ENCODE assay signal across 7 cellular contexts in the genomic region with DNA sequence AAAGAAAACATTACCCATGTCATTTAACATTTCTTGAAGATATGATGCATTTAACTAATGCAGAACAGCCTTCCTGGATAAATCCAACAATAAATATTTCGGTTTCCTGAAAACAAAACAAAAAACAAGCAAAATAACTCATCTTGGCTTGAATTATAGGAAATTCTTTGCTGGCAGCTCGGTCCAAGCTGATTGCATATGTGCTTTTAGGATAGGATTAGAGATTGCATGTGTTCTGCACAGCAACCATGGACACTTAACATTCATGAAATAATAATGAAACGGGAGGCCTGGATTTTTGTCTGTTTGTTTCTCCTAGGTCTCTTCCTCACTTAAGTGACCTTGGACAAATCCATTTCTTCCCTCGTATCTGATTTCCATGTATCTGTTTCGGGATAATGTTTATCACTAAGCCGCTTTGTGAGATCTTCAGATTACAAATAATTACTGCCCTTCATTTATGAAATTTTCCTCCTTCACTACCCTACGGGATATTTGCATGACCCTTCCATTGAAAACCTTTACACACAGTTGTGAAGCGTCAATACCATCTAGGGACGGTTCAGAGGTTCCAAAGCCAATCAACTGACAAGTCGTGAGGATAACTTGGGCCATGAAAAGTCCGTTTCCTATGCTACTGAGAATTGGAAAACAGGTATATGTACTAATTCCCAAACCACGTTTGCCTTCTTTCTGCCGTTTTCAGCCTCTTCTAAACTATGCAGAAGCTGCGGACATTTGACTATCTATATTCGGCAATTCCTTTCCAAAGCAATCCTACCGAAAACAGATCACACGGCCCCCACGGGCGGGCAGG. TPM values are rescaled to one million over a fixed set of nuclear protein-coding genes. Genes with fewer than 3 reads are reported as not detected.
DNase-seq lines count a peak whose midpoint lies in the region; ATAC-seq and TF ChIP-seq lines count a peak whose summit lies in the region.

No MANE protein-coding gene starts in this region.

- H3K4me1 Mint-ChIP-seq in GM23338, result peaks cover 24% of the 10 kb centered on the region
- peaks cover 30% of the 10 kb centered on the region for H3K4me1 Mint-ChIP-seq in dendritic cell treated with granulocyte-macrophage colony-stimulating factor and Interleukin-4, amounts not matched to agents 40 ng/mL and 50 ng/mL, for 4 days (ENCODE audit: low read depth)
- H3K4me1 Mint-ChIP-seq in naive thymus-derived CD8-positive, alpha-beta T cell, result peaks cover 22 to 57% (median 40%) of the 10 kb centered on the region in 4 donors

- H3K4me2 ChIP-seq in GM23338, result peak overlapping the region; percentile 88

- no peak for TF ChIP-seq CTCF in GM23338 (conservative IDR thresholded peaks at IDR 0.05; ENCODE audit: low read depth in 2 of 2)

- no peak for ATAC-seq in GM23338
- ATAC-seq in naive thymus-derived CD8-positive, alpha-beta T cell, result no peak

- POLR2A ChIA-PET in naive thymus-derived CD8-positive, alpha-beta T cell (lab: Charles Lee), result interaction anchor here (0.7 to 7.0 kb wide), 29 partner anchors 9 to 635 kb away, joined by 3 to 547 read pairs (median 9); a partner anchor contains a TSS

- peak overlapping the region; percentile 92 for H3K4me3 ChIP-seq in GM23338

- peaks cover 48% of the 10 kb centered on the region for H3K79me2 ChIP-seq in GM23338 (replicated peaks; ENCODE audit: insufficient read depth)

- peaks cover 50% of the 10 kb centered on the region for H3K36me3 Mint-ChIP-seq in GM23338 (ENCODE audit: low read depth)
- H3K36me3 Mint-ChIP-seq in dendritic cell treated with granulocyte-macrophage colony-stimulating factor and Interleukin-4, amounts not matched to agents 40 ng/mL and 50 ng/mL, for 4 days (ENCODE audit: low read depth), result peaks cover 57% of the 10 kb centered on the region
- H3K36me3 Mint-ChIP-seq in naive thymus-derived CD8-positive, alpha-beta T cell, result peaks cover 4 to 41% (median 21%) of the 10 kb centered on the region in 3 donors

- peaks cover 20% of the 10 kb centered on the region for H4K20me1 ChIP-seq in GM23338 (replicated peaks; ENCODE audit: insufficient read depth)

- intact Hi-C loops in dendritic cell treated with granulocyte-macrophage colony-stimulating factor and Interleukin-4, amounts not matched to agents 40 ng/mL and 50 ng/mL, for 4 days (cut with micrococcal nuclease), result loop anchor here (2.0 kb wide), 1 partner anchor 14 kb away; no protein-coding TSS in a partner anchor
- intact Hi-C loops in posterior cingulate gyrus (cut with DNase I), result loop anchor here (10.0 kb wide), 1 partner anchor 124 kb away; a partner anchor contains a TSS

- H3F3A ChIP-seq in GM23338 (replicated peaks; ENCODE audit: low read depth), result peaks cover 6% of the 10 kb centered on the region; the same call in 1 of the 2 replicates

- H3K27me3 Mint-ChIP-seq in GM23338 (ENCODE audit: insufficient read depth, low read depth, poor library complexity), result peaks cover 25% of the 10 kb centered on the region
- H3K27me3 Mint-ChIP-seq in dendritic cell treated with granulocyte-macrophage colony-stimulating factor and Interleukin-4, amounts not matched to agents 40 ng/mL and 50 ng/mL, for 4 days, result no peaks in the 10 kb centered on the region
- no peaks in the 10 kb centered on the region for H3K27me3 Mint-ChIP-seq in naive thymus-derived CD8-positive, alpha-beta T cell

- peak overlapping the region; percentile 99 for H3K27ac Mint-ChIP-seq in GM23338
- H3K27ac Mint-ChIP-seq in dendritic cell treated with granulocyte-macrophage colony-stimulating factor and Interleukin-4, amounts not matched to agents 40 ng/mL and 50 ng/mL, for 4 days, result peak overlapping the region; percentile 99
- H3K27ac Mint-ChIP-seq in naive thymus-derived CD8-positive, alpha-beta T cell, result peak overlapping the region; percentile 93 to 99 (median 95)

- H3K4me3 Mint-ChIP-seq in GM23338, result peak overlapping the region; percentile 93
- peak overlapping the region; percentile 82 for H3K4me3 Mint-ChIP-seq in dendritic cell treated with granulocyte-macrophage colony-stimulating factor and Interleukin-4, amounts not matched to agents 40 ng/mL and 50 ng/mL, for 4 days
- H3K4me3 Mint-ChIP-seq in naive thymus-derived CD8-positive, alpha-beta T cell, result peak overlapping the region; percentile 83 to 98 (median 92)

- DNase-seq in GM23338 (ENCODE audit: low spot score) (no peak), NCI-H82 (lab: John Stamatoyannopoulos, UW) (peak; percentile 82), LoVo (ENCODE audit: low spot score) (no peak), posterior cingulate gyrus (no peak)
- DNase-seq in naive thymus-derived CD8-positive, alpha-beta T cell, result no peak
- no peak for DNase-seq in activated effector memory CD4-positive, alpha-beta T cell treated with Interleukin-2 at 50 U/mL for 16 hours

- H3K9me2 ChIP-seq in GM23338 (ENCODE audit: insufficient read depth), result no peaks in the 10 kb centered on the region

- peaks cover 25% of the 10 kb centered on the region for H3K4me1 ChIP-seq in GM23338 (ENCODE audit: insufficient read depth)

- peaks cover 5% of the 10 kb centered on the region; the same call in 2 of the 3 replicates for H3K9me3 Mint-ChIP-seq in GM23338
- H3K9me3 Mint-ChIP-seq in dendritic cell treated with granulocyte-macrophage colony-stimulating factor and Interleukin-4, amounts not matched to agents 40 ng/mL and 50 ng/mL, for 4 days, result no peaks in the 10 kb centered on the region
- H3K9me3 Mint-ChIP-seq in naive thymus-derived CD8-positive, alpha-beta T cell, result no peaks in the 10 kb centered on the region

- peak overlapping the region; percentile 72; the same call in 1 of the 2 replicates for H2AFZ ChIP-seq in GM23338

- no peaks in the 10 kb centered on the region for H3K27me3 ChIP-seq in GM23338 (ENCODE audit: insufficient read depth)

- peaks cover 11% of the 10 kb centered on the region for H3K36me3 ChIP-seq in GM23338 (ENCODE audit: insufficient read depth)

- H3K27ac ChIP-seq in GM23338 (ENCODE audit: low read depth), result peak overlapping the region; percentile 98

TF ChIP-seq in GM23338, 12 proteins besides CTCF, POLR2A, EP300 and RAD21 (continues in another document):
- TF ChIP-seq EZH2phosphoT487 (IDR thresholded peaks at IDR 0.05; ENCODE audit: unreplicated experiment), result no peak
- TF ChIP-seq, protein P1, sequence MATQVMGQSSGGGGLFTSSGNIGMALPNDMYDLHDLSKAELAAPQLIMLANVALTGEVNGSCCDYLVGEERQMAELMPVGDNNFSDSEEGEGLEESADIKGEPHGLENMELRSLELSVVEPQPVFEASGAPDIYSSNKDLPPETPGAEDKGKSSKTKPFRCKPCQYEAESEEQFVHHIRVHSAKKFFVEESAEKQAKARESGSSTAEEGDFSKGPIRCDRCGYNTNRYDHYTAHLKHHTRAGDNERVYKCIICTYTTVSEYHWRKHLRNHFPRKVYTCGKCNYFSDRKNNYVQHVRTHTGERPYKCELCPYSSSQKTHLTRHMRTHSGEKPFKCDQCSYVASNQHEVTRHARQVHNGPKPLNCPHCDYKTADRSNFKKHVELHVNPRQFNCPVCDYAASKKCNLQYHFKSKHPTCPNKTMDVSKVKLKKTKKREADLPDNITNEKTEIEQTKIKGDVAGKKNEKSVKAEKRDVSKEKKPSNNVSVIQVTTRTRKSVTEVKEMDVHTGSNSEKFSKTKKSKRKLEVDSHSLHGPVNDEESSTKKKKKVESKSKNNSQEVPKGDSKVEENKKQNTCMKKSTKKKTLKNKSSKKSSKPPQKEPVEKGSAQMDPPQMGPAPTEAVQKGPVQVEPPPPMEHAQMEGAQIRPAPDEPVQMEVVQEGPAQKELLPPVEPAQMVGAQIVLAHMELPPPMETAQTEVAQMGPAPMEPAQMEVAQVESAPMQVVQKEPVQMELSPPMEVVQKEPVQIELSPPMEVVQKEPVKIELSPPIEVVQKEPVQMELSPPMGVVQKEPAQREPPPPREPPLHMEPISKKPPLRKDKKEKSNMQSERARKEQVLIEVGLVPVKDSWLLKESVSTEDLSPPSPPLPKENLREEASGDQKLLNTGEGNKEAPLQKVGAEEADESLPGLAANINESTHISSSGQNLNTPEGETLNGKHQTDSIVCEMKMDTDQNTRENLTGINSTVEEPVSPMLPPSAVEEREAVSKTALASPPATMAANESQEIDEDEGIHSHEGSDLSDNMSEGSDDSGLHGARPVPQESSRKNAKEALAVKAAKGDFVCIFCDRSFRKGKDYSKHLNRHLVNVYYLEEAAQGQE (IDR thresholded peaks at IDR 0.05; ENCODE audit: unreplicated experiment), result no peak
- TF ChIP-seq, protein P2, sequence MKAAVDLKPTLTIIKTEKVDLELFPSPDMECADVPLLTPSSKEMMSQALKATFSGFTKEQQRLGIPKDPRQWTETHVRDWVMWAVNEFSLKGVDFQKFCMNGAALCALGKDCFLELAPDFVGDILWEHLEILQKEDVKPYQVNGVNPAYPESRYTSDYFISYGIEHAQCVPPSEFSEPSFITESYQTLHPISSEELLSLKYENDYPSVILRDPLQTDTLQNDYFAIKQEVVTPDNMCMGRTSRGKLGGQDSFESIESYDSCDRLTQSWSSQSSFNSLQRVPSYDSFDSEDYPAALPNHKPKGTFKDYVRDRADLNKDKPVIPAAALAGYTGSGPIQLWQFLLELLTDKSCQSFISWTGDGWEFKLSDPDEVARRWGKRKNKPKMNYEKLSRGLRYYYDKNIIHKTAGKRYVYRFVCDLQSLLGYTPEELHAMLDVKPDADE (IDR thresholded peaks at IDR 0.05), result no peak

RNA-seq across cellular contexts. Expression of a gene that starts 1.3 kb away (rescaled TPM):
- 913 and 938 TPM in 2 replicates for total RNA-seq in GM23338 (2014; rRNA removed; shearing (Covaris generic))
- 2,407 and 2,643 TPM in 2 replicates for polyA plus RNA-seq in GM23338 (2016; fragmentation: Nextera tagmentation; extraction: Ambion mirVana)
- 100 to 1,000 TPM; 440 to 444 TPM for total RNA-seq in naive thymus-derived CD8-positive, alpha-beta T cell
- polyA plus RNA-seq in naive thymus-derived CD8-positive, alpha-beta T cell, result 100 to 1,000 TPM; 736 to 904 (median 888) TPM
